27 cellular contexts compared by ENCODE assay signal in genomic region chr5:57406591-57406990, GRCh38.
"Had no signal": no experiment of that assay in that cellular context is flagged by ENCODE, and none has a peak within 500 bp of the region (broad histone marks: within the 10 kb centered on the region; RNA-seq: fewer than 3 reads in every experiment).

No MANE protein-coding gene starts in this region.

- H3K27ac ChIP-seq: adrenal gland, brain microvascular endothelial cell, esophagus muscularis mucosa, WERI-Rb-1 had no signal

- H3K36me3 Mint-ChIP-seq: activated naive CD8-positive, alpha-beta T cell; natural killer cell treated with Interleukin-12 subunit alpha and Interleukin-12 subunit beta and Interleukin-15 and Interleukin-18, amount 100 ng/mL, for 72 hours had no signal

- H3K4me1 Mint-ChIP-seq: activated CD4-positive, alpha-beta memory T cell treated with anti-CD3 and anti-CD28 coated beads, Interleukin-2, amount 10 ng/mL, durations not matched to agents 7 days and 5 days; activated CD4-positive, alpha-beta T cell treated with anti-CD3 and anti-CD28 coated beads, Interleukin-2, amount 10 ng/mL, durations not matched to agents 7 days and 5 days; activated T-helper 17 cell treated with anti-CD3 and anti-CD28 coated beads, Interleukin-2, amount 50 U/mL, for 72 hours; central memory CD8-positive, alpha-beta T cell had no signal

- H3K4me3 ChIP-seq: adrenal gland, esophagus muscularis mucosa, heart right ventricle, lung, mucosa of descending colon, right lobe of liver, thyroid gland had no signal

- H3K9me3 ChIP-seq: adrenal gland, esophagus muscularis mucosa, heart right ventricle, mucosa of descending colon, right lobe of liver, thyroid gland had no signal

- DNase-seq: activated CD4-positive, alpha-beta memory T cell treated with anti-CD3 and anti-CD28 coated beads, Interleukin-2, amount 10 ng/mL, durations not matched to agents 7 days and 5 days; activated CD4-positive, alpha-beta T cell treated with anti-CD3 and anti-CD28 coated beads, Interleukin-2, amount 10 ng/mL, durations not matched to agents 7 days and 5 days; activated CD4-positive, CD25-positive, alpha-beta regulatory T cell treated with anti-CD3 and anti-CD28 coated beads, Interleukin-2, amount 50 U/mL, for 72 hours; activated CD8-positive, alpha-beta memory T cell treated with anti-CD3 and anti-CD28 coated beads, Interleukin-2, amount 50 U/mL, for 48 hours; activated T-cell treated with anti-CD3 and anti-CD28 coated beads, Interleukin-2, amount 50 U/mL, for 24 hours; adrenal gland; brain microvascular endothelial cell; dermis blood vessel endothelial cell; effector CD4-positive, alpha-beta T cell; foreskin melanocyte; heart right ventricle; mucosa of descending colon; posterior cingulate gyrus; right lobe of liver; stimulated activated CD4-positive, alpha-beta T cell treated with anti-CD3 and anti-CD28 coated beads, Interleukin-2, amount 100 ng/mL, for 48 hours; stimulated activated naive CD8-positive, alpha-beta T cell treated with anti-CD3 and anti-CD28 coated beads, Interleukin-15, Interleukin-2, amounts not matched to agents 100 U/mL and 50 U/mL, for 24 hours; SW 1271; T-helper 9 cell; thyroid gland; WERI-Rb-1 had no signal

- H3K27ac Mint-ChIP-seq: activated CD4-positive, alpha-beta memory T cell treated with anti-CD3 and anti-CD28 coated beads, Interleukin-2, amount 10 ng/mL, durations not matched to agents 7 days and 5 days; activated CD4-positive, alpha-beta T cell treated with anti-CD3 and anti-CD28 coated beads, Interleukin-2, amount 10 ng/mL, durations not matched to agents 7 days and 5 days; activated naive CD8-positive, alpha-beta T cell; activated T-cell treated with anti-CD3 and anti-CD28 coated beads, Interleukin-2, amount 50 U/mL, for 24 hours; activated T-helper 17 cell treated with anti-CD3 and anti-CD28 coated beads, Interleukin-2, amount 50 U/mL, for 72 hours; natural killer cell treated with Interleukin-12 subunit alpha and Interleukin-12 subunit beta and Interleukin-15 and Interleukin-18, amount 100 ng/mL, for 72 hours; T-helper 1 cell treated with Interleukin-12 subunit alpha and Interleukin-12 subunit beta and Interleukin-4 antibody, amounts not matched to agents 30 μg/mL and 1 μg/mL, for 36 hours had no signal

- ATAC-seq: activated T-helper 17 cell treated with anti-CD3 and anti-CD28 coated beads, Interleukin-2, amount 50 U/mL, for 72 hours; mucosa of descending colon; natural killer cell treated with Interleukin-12 subunit alpha and Interleukin-12 subunit beta and Interleukin-15 and Interleukin-18, amount 100 ng/mL, for 72 hours; stimulated activated naive CD8-positive, alpha-beta T cell treated with anti-CD3 and anti-CD28 coated beads, Interleukin-15, Interleukin-2, amounts not matched to agents 100 U/mL and 50 U/mL, for 24 hours had no signal

- H3K27me3 ChIP-seq: adrenal gland, brain microvascular endothelial cell, esophagus muscularis mucosa, heart right ventricle, right lobe of liver, thyroid gland had no signal

- H3K9me3 Mint-ChIP-seq: activated CD4-positive, alpha-beta memory T cell treated with anti-CD3 and anti-CD28 coated beads, Interleukin-2, amount 10 ng/mL, durations not matched to agents 7 days and 5 days; activated CD4-positive, alpha-beta T cell treated with anti-CD3 and anti-CD28 coated beads, Interleukin-2, amount 10 ng/mL, durations not matched to agents 7 days and 5 days; activated T-cell treated with anti-CD3 and anti-CD28 coated beads, Interleukin-2, amount 50 U/mL, for 24 hours; activated T-helper 17 cell treated with anti-CD3 and anti-CD28 coated beads, Interleukin-2, amount 50 U/mL, for 72 hours; T-helper 1 cell treated with Interleukin-12 subunit alpha and Interleukin-12 subunit beta and Interleukin-4 antibody, amounts not matched to agents 30 μg/mL and 1 μg/mL, for 36 hours had no signal

- H3K4me3 Mint-ChIP-seq: activated CD4-positive, alpha-beta memory T cell treated with anti-CD3 and anti-CD28 coated beads, Interleukin-2, amount 10 ng/mL, durations not matched to agents 7 days and 5 days; activated CD4-positive, alpha-beta T cell treated with anti-CD3 and anti-CD28 coated beads, Interleukin-2, amount 10 ng/mL, durations not matched to agents 7 days and 5 days; activated naive CD8-positive, alpha-beta T cell; activated T-cell treated with anti-CD3 and anti-CD28 coated beads, Interleukin-2, amount 50 U/mL, for 24 hours; activated T-helper 17 cell treated with anti-CD3 and anti-CD28 coated beads, Interleukin-2, amount 50 U/mL, for 72 hours; central memory CD8-positive, alpha-beta T cell; natural killer cell treated with Interleukin-12 subunit alpha and Interleukin-12 subunit beta and Interleukin-15 and Interleukin-18, amount 100 ng/mL, for 72 hours; T-helper 1 cell treated with Interleukin-12 subunit alpha and Interleukin-12 subunit beta and Interleukin-4 antibody, amounts not matched to agents 30 μg/mL and 1 μg/mL, for 36 hours had no signal

- H3K36me3 ChIP-seq: adrenal gland, brain microvascular endothelial cell, esophagus muscularis mucosa, heart right ventricle, right lobe of liver, thyroid gland, WERI-Rb-1 had no signal
